19 cellular contexts compared by ENCODE assay signal in genomic region chr12:125194999-125195398, GRCh38. TPM values are rescaled to one million over a fixed set of nuclear protein-coding genes. Genes with fewer than 3 reads are reported as not detected.
"Had no signal": no experiment of that assay in that cellular context is flagged by ENCODE, and none has a peak within 500 bp of the region (broad histone marks: within the 10 kb centered on the region; RNA-seq: fewer than 3 reads in every experiment).

No MANE protein-coding gene starts in this region.

- DNase-seq: activated CD4-positive, alpha-beta T cell treated with anti-CD3 and anti-CD28 coated beads, Interleukin-2, amount 10 ng/mL, durations not matched to agents 7 days and 5 days; activated CD4-positive, CD25-positive, alpha-beta regulatory T cell; activated naive CD8-positive, alpha-beta T cell treated with anti-CD3 and anti-CD28 coated beads for 36 hours; erythroblast; left ventricle myocardium inferior; mesendoderm; nephron progenitor cell; stimulated activated CD4-positive, alpha-beta T cell treated with anti-CD3 and anti-CD28 coated beads, Interleukin-15, amount 100 ng/mL, for 24 hours; stimulated activated CD4-positive, alpha-beta T cell treated with anti-CD3 and anti-CD28 coated beads, Interleukin-4, amount 100 ng/mL, for 1 hour; stimulated activated naive B cell treated with anti-CD40 and anti-IgM and Interleukin-4, amounts not matched to agents 10 μg/mL and 1 μg/mL and 100 μg/mL, for 72 hours; tibial artery; uterus had no signal

- H3K36me3 ChIP-seq: gastroesophageal sphincter, left ventricle myocardium inferior, right atrium auricular region, tibial artery, uterus had no signal

- FAIRE-seq: islet of Langerhans had no signal

- ATAC-seq: gastroesophageal sphincter; stimulated activated naive B cell treated with anti-CD40 and anti-IgM and Interleukin-4, amounts not matched to agents 10 μg/mL and 1 μg/mL and 100 μg/mL, for 72 hours had no signal

- H3K27ac ChIP-seq: gastroesophageal sphincter, left ventricle myocardium inferior, right atrium auricular region, skin epidermis, tibial artery, uterus had no signal

- H3K4me3 ChIP-seq: gastroesophageal sphincter, left ventricle myocardium inferior, right atrium auricular region, skin epidermis, tibial artery, uterus had no signal

- H3K9me3 ChIP-seq: right atrium auricular region, tibial artery, uterus had no signal

- H3K4me1 ChIP-seq: gastroesophageal sphincter, left ventricle myocardium inferior, tibial artery, uterus had no signal

RNA-seq across cellular contexts. Expression of gene TMEM132B, which starts 8.8 kb away (rescaled TPM):
- total RNA-seq: activated CD4-positive, alpha-beta T cell treated with anti-CD3 and anti-CD28 coated beads, Interleukin-2, amount 10 ng/mL, durations not matched to agents 7 days and 5 days; activated CD8-positive, alpha-beta memory T cell treated with anti-CD3 and anti-CD28 coated beads for 36 hours; activated naive CD8-positive, alpha-beta T cell treated with anti-CD3 and anti-CD28 coated beads for 36 hours; activated T-helper 1 cell treated with anti-CD3 and anti-CD28 coated beads, Interleukin-12 subunit alpha, Interleukin-12 subunit beta, Interleukin-2, Interleukin-4 antibody, amounts not matched to agents 30 ng/mL and 10 ng/mL and 1 ng/mL, durations not matched to agents 14 hours and 24 hours and 36 hours; T-helper 2 cell treated with Interferon-gamma antibody and Interleukin-4, amounts not matched to agents 100 ng/mL and 5 ng/mL, for 36 hours had no signal
